ENCODE assay signal across 21 cellular contexts in genomic region chr20:7627734-7628663, GRCh38.
DNase-seq lines count a peak whose midpoint lies in the region; ATAC-seq and TF ChIP-seq lines count a peak whose summit lies in the region.
"Had no signal": no experiment of that assay in that cellular context is flagged by ENCODE, and none has a peak within 500 bp of the region (broad histone marks: within the 10 kb centered on the region; RNA-seq: fewer than 3 reads in every experiment).

No MANE protein-coding gene starts in this region.

- TF ChIP-seq CTCF in RWPE1 (conservative IDR thresholded peaks at IDR 0.05; ENCODE audit: low read depth) (no peak), osteoblast (IDR thresholded peaks at IDR 0.05; ENCODE audit: extremely low read depth, low read depth, low read length) (no peak)

- H3K36me3 ChIP-seq in osteoblast (ENCODE audit: insufficient read depth, low read length) (no peaks in the 10 kb centered on the region), H7 (replicated peaks; ENCODE audit: control insufficient read depth, insufficient read depth, low read length) (no peaks in the 10 kb centered on the region)
- H3K36me3 ChIP-seq: lower lobe of right lung had no signal

- no peak overlapping the region for H3K4me2 ChIP-seq in osteoblast (ENCODE audit: insufficient read depth, low read length)

- H3K4me3 ChIP-seq in osteoblast (ENCODE audit: insufficient read depth, low read length) (no peak overlapping the region), H7 (ENCODE audit: insufficient read depth, low read depth, low read length) (no peak overlapping the region)
- H3K4me3 ChIP-seq: lower lobe of right lung, testis had no signal

- H3K27me3 ChIP-seq in osteoblast (ENCODE audit: insufficient read depth, low read length) (no peaks in the 10 kb centered on the region), H7 (ENCODE audit: control insufficient read depth, insufficient read depth, low read length) (no peaks in the 10 kb centered on the region)
- H3K27me3 ChIP-seq: testis had no signal

- H3K79me2 ChIP-seq in osteoblast (ENCODE audit: insufficient read depth, low read length): no peaks in the 10 kb centered on the region
- H3K79me2 ChIP-seq: parathyroid adenoma had no signal

- no peak for ATAC-seq in left colon
- ATAC-seq: lower lobe of right lung; naive thymus-derived CD4-positive, alpha-beta T cell had no signal

- no peaks in the 10 kb centered on the region for H3K9me3 ChIP-seq in osteoblast (ENCODE audit: low read depth, low read length)
- H3K9me3 ChIP-seq: lower lobe of right lung, testis had no signal

- H2AFZ ChIP-seq in osteoblast (ENCODE audit: low read length): no peak overlapping the region
- H2AFZ ChIP-seq: parathyroid adenoma had no signal

- CTCF ChIA-PET in RWPE1 (lab: Yijun Ruan, JAX): no interaction called here

- no peak overlapping the region for H3K27ac ChIP-seq in RWPE1
- peak overlapping the region; percentile 48 for H3K27ac ChIP-seq in osteoblast (ENCODE audit: low read depth, low read length)
- H3K27ac ChIP-seq: lower lobe of right lung, parathyroid adenoma, testis had no signal

- peaks cover 8% of the 10 kb centered on the region for H3K4me1 ChIP-seq in osteoblast (ENCODE audit: insufficient read depth, low read length)
- H3K4me1 ChIP-seq: lower lobe of right lung, parathyroid adenoma, testis had no signal

- intact Hi-C loops in left colon (cut with DNase I, micrococcal nuclease): no loop called here

- POLR2A ChIA-PET in RWPE1 (lab: Yijun Ruan, JAX; ENCODE audit: low non-redundant PET): no interaction called here

- DNase-seq in GM04504 (ENCODE audit: low read depth): peak; percentile 17
- DNase-seq in RWPE1 (ENCODE audit: low spot score): peak; percentile 41
- DNase-seq in fibroblast of gingiva (ENCODE audit: low read depth): peak; percentile 50
- no peak for DNase-seq in osteoblast (ENCODE audit: insufficient read length, low spot score, missing footprints)
- no peak for DNase-seq in SIG-M5 (lab: John Stamatoyannopoulos, UW)
- DNase-seq in H7: no peak
- no peak for DNase-seq in left colon
- no peak for DNase-seq in activated naive CD4-positive, alpha-beta T cell treated with Interleukin-2 at 50 U/mL for 16 hours
- DNase-seq: activated effector memory CD4-positive, alpha-beta T cell treated with anti-CD3 and anti-CD28 coated beads, Interleukin-2, amount 50 U/mL, for 16 hours; amygdala; glutamatergic neuron; Kasumi-1; lower lobe of right lung; naive thymus-derived CD4-positive, alpha-beta T cell; NCI-H1417 treated with DMSO at 0.1 percent for 48 hours; NCI-H2171; NCI-H82; small intestine; stimulated activated CD4-positive, alpha-beta T cell treated with anti-CD3 and anti-CD28 coated beads, Interleukin-4, amount 100 ng/mL, for 4 hours; testis had no signal

- H4K20me1 ChIP-seq in osteoblast (ENCODE audit: insufficient read depth, low read length): no peaks in the 10 kb centered on the region

Comparison
In these comparisons a context has a peak if more than half of its experiments do, and no peak if none do; other contexts are left out.
1. DNase-seq: peak in GM04504 (single experiment), RWPE1 (single experiment) and fibroblast of gingiva (single experiment); none in osteoblast (single experiment), SIG-M5 (single experiment), H7 (single experiment), left colon (0 of 2) and activated naive CD4-positive, alpha-beta T cell treated with Interleukin-2 at 50 U/mL for 16 hours (single experiment).